32 cellular contexts compared by ENCODE assay signal in the genomic region with DNA sequence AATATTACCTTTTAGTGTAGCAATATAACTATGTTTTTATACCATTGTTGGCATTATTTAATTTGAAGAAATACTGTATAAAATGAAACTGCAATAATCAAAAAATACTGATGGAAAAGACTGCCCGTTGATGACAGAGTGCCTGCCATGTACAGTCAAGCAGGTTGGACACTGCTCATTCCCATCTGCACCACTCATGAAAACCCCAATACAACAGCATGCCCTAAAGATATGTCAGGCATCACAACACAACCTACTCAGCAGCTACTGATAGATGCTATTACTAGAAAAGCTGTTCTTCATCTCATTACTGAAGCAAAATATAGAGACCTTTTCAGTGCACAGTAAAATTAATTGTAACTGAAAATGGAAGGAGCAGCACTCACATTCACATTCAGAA.
"Had no signal": no experiment of that assay in that cellular context is flagged by ENCODE, and none has a peak within 500 bp of the region (broad histone marks: within the 10 kb centered on the region; RNA-seq: fewer than 3 reads in every experiment).

No MANE protein-coding gene starts in this region.

- H3K27ac ChIP-seq: adrenal gland, body of pancreas, VCaP had no signal

- H3K4me3 ChIP-seq: adrenal gland, body of pancreas had no signal

- H3K4me1 ChIP-seq: body of pancreas had no signal

- H3K36me3 ChIP-seq: adrenal gland had no signal

- H3K27me3 ChIP-seq: adrenal gland, body of pancreas had no signal

- H3K9me3 ChIP-seq: adrenal gland, body of pancreas had no signal

- DNase-seq: activated B cell treated with CpG ODN at 0.5 μM for 24 hours; activated CD4-positive, alpha-beta memory T cell treated with anti-CD3 and anti-CD28 coated beads for 36 hours; activated CD4-positive, alpha-beta T cell treated with anti-CD3 and anti-CD28 coated beads for 4 hours; activated CD4-positive, alpha-beta T cell treated with anti-CD3 and anti-CD28 coated beads, Interleukin-2, amount 10 ng/mL, durations not matched to agents 24 days and 14 days; activated CD4-positive, alpha-beta T cell treated with anti-CD3 and anti-CD28 coated beads, Interleukin-2, amount 50 U/mL, for 1 hour; activated CD4-positive, alpha-beta T cell treated with anti-CD3 and anti-CD28 coated beads, Interleukin-2, amount 50 U/mL, for 4 hours; activated CD4-positive, CD25-positive, alpha-beta regulatory T cell treated with anti-CD3 and anti-CD28 coated beads, Interleukin-2, amount 50 U/mL, for 72 hours; activated CD8-positive, alpha-beta memory T cell treated with anti-CD3 and anti-CD28 coated beads, Interleukin-2, amount 50 U/mL, for 4 hours; activated CD8-positive, alpha-beta T cell treated with anti-CD3 and anti-CD28 coated beads for 36 hours; activated effector memory CD4-positive, alpha-beta T cell treated with anti-CD3 and anti-CD28 coated beads, Interleukin-2, amount 50 U/mL, for 16 hours; activated gamma-delta T cell treated with Interleukin-2 at 50 U/mL for 16 hours; activated naive CD4-positive, alpha-beta T cell; activated naive CD4-positive, alpha-beta T cell treated with anti-CD3 and anti-CD28 coated beads for 36 hours; activated naive CD4-positive, alpha-beta T cell treated with anti-CD3 and anti-CD28 coated beads, Interleukin-2, amount 50 U/mL, for 16 hours; activated naive CD8-positive, alpha-beta T cell treated with anti-CD3 and anti-CD28 coated beads for 36 hours; activated T-cell treated with anti-CD3 and anti-CD28 coated beads for 4 hours; activated T-cell treated with anti-CD3 and anti-CD28 coated beads, Interleukin-2, amount 50 U/mL, for 1 hour; activated T-cell treated with anti-CD3 and anti-CD28 coated beads, Interleukin-2, amount 50 U/mL, for 4 hours; activated T-cell treated with anti-CD3 and anti-CD28 coated beads, Interleukin-2, amount 50 U/mL, for 72 hours; adrenal gland; amniotic stem cell; aorta; body of pancreas; caudate nucleus; cerebellar nuclear complex; SW 1271; T-helper 1 cell; T-helper 2 cell; T-helper 9 cell had no signal

- ATAC-seq: activated CD8-positive, alpha-beta T cell treated with anti-CD3 and anti-CD28 coated beads for 36 hours; activated naive CD4-positive, alpha-beta T cell treated with anti-CD3 and anti-CD28 coated beads, Interleukin-2, amount 50 U/mL, for 72 hours; activated T-cell treated with anti-CD3 and anti-CD28 coated beads, Interleukin-2, amount 50 U/mL, for 4 hours; activated T-cell treated with anti-CD3 and anti-CD28 coated beads, Interleukin-2, amount 50 U/mL, for 72 hours; activated T-helper 17 cell treated with anti-CD3 and anti-CD28 coated beads, Interleukin-2, amount 50 U/mL, for 72 hours; body of pancreas had no signal
